In genomic region chr9:129037767-129038098, GRCh38 we compare ENCODE assay signal across 8 cellular contexts. TPM values are rescaled to one million over a fixed set of nuclear protein-coding genes. Genes with fewer than 3 reads are reported as not detected.
DNase-seq lines count a peak whose midpoint lies in the region; ATAC-seq, FAIRE-seq and TF ChIP-seq lines count a peak whose summit lies in the region.

No MANE protein-coding gene starts in this region.

- no peak for DNase-seq in HFF-Myc (ENCODE audit: extremely low read depth, low read depth)
- DNase-seq in right atrium auricular region (ENCODE audit: low spot score), result peak; percentile 69
- DNase-seq in small intestine, result no peak
- DNase-seq in middle frontal gyrus (ENCODE audit: extremely low spot score, low spot score), result no peak
- DNase-seq in stimulated activated CD4-positive, alpha-beta T cell treated with anti-CD3 and anti-CD28 coated beads, Interleukin-2, amount 100 ng/mL, for 24 hours, result no peak

- H3K36me3 ChIP-seq in right atrium auricular region (peaks cover 22% of the 10 kb centered on the region), small intestine (ENCODE audit: control insufficient read depth in 2 of 2, insufficient read depth in 2 of 2, low read length in 2 of 2) (peaks cover 5 to 13% of the 10 kb centered on the region in 2 donors)

- H3K4me3 Mint-ChIP-seq in activated T-helper 17 cell treated with anti-CD3 and anti-CD28 coated beads, Interleukin-2, amount 50 U/mL, for 72 hours, result peak overlapping the region; percentile 93

- H3K4me1 Mint-ChIP-seq in activated T-helper 17 cell treated with anti-CD3 and anti-CD28 coated beads, Interleukin-2, amount 50 U/mL, for 72 hours, result peaks cover 8% of the 10 kb centered on the region

- whole genome bisulfite sequencing in small intestine, 3 donors, result 18 to 40% (median 37%) methylated on average over 6 of the region's 6 CpGs

- no peaks in the 10 kb centered on the region for H3K27me3 ChIP-seq in right atrium auricular region
- no peaks in the 10 kb centered on the region for H3K27me3 ChIP-seq in small intestine (ENCODE audit: control insufficient read depth in 2 of 2, insufficient read depth in 2 of 2, low read length in 2 of 2)

- peaks cover 14% of the 10 kb centered on the region for H3K36me3 Mint-ChIP-seq in activated T-helper 17 cell treated with anti-CD3 and anti-CD28 coated beads, Interleukin-2, amount 50 U/mL, for 72 hours (ENCODE audit: low read depth)

- TF ChIP-seq CTCF in HFF-Myc (IDR thresholded peaks at IDR 0.05; ENCODE audit: low read depth, low read length, missing control alignments), result no peak
- no peak for TF ChIP-seq CTCF in right atrium auricular region (IDR thresholded peaks at IDR 0.05)

- no peak for FAIRE-seq in small intestine (lab: Jason Lieb, UNC)

- H3K4me1 ChIP-seq in right atrium auricular region, result peaks cover 0 to 38% of the 10 kb centered on the region in 2 donors
- no peaks in the 10 kb centered on the region for H3K4me1 ChIP-seq in small intestine (ENCODE audit: control insufficient read depth in 2 of 2, insufficient read depth in 1 of 2, low read depth in 1 of 2, low read length in 1 of 2)

- H3K27me3 Mint-ChIP-seq in activated T-helper 17 cell treated with anti-CD3 and anti-CD28 coated beads, Interleukin-2, amount 50 U/mL, for 72 hours, result no peaks in the 10 kb centered on the region

- H3K9me3 ChIP-seq in right atrium auricular region (no peaks in the 10 kb centered on the region), small intestine (ENCODE audit: control insufficient read depth, low read depth) (no peaks in the 10 kb centered on the region)

- H3K4me3 ChIP-seq in HFF-Myc (replicated peaks; ENCODE audit: low read depth, low read length) (peak overlapping the region; percentile 95), right atrium auricular region (peak overlapping the region; percentile 99 to 100), small intestine (ENCODE audit: low read depth in 1 of 2, low read length in 2 of 2) (peak overlapping the region; percentile 85 to 95)

- H3K27ac ChIP-seq in right atrium auricular region (peak overlapping the region; percentile 87 to 92), small intestine (ENCODE audit: low read depth in 1 of 2, low read length in 1 of 2) (peak overlapping the region; percentile 74 to 90)

- no peaks in the 10 kb centered on the region for H3K9me3 Mint-ChIP-seq in activated T-helper 17 cell treated with anti-CD3 and anti-CD28 coated beads, Interleukin-2, amount 50 U/mL, for 72 hours

- H3K27ac Mint-ChIP-seq in activated T-helper 17 cell treated with anti-CD3 and anti-CD28 coated beads, Interleukin-2, amount 50 U/mL, for 72 hours, result no peak overlapping the region

- no peak for ATAC-seq in activated T-helper 17 cell treated with anti-CD3 and anti-CD28 coated beads, Interleukin-2, amount 50 U/mL, for 72 hours (replicated peaks)
- no peak for ATAC-seq in HG02798 (IDR thresholded peaks at IDR 0.05; ENCODE audit: poor library complexity, unreplicated experiment)
- ATAC-seq in HG03342 (IDR thresholded peaks at IDR 0.05; ENCODE audit: unreplicated experiment), result no peak

RNA-seq across cellular contexts. Expression of gene MIGA2, which starts 1.3 kb away (rescaled TPM):
- 10 to 100 TPM; 23.8 to 35.0 TPM for total RNA-seq in activated T-helper 17 cell treated with anti-CD3 and anti-CD28 coated beads, Interleukin-2, amount 50 U/mL, for 72 hours
- 10 to 100 TPM; 34.2 to 40.2 TPM for total RNA-seq in right atrium auricular region
- 100 to 1,000 TPM in 1 of 3 donors, 10 to 100 TPM in 2; 33.9 to 127 (median 88.1) TPM for polyA plus RNA-seq in small intestine

RNA-seq across cellular contexts. Expression of gene SH3GLB2, which starts 9.6 kb away (rescaled TPM):
- total RNA-seq in activated T-helper 17 cell treated with anti-CD3 and anti-CD28 coated beads, Interleukin-2, amount 50 U/mL, for 72 hours, result 10 to 100 TPM; 57.7 to 76.0 TPM
- total RNA-seq in right atrium auricular region, result 10 to 100 TPM; 25.6 to 41.3 TPM
- 100 to 1,000 TPM in 1 of 3 donors, 10 to 100 TPM in 2; 88.6 to 112 (median 96.1) TPM for polyA plus RNA-seq in small intestine

RNA-seq across cellular contexts. Expression of gene DOLPP1, which starts 43.2 kb away (rescaled TPM):
- 10 to 100 TPM; 12.3 to 20.8 TPM for total RNA-seq in activated T-helper 17 cell treated with anti-CD3 and anti-CD28 coated beads, Interleukin-2, amount 50 U/mL, for 72 hours
- total RNA-seq in right atrium auricular region, result 1 to 10 TPM; 4.8 to 5.4 TPM
- polyA plus RNA-seq in small intestine, result 10 to 100 TPM; 28.4 to 34.9 (median 28.6) TPM
